In the genomic region with DNA sequence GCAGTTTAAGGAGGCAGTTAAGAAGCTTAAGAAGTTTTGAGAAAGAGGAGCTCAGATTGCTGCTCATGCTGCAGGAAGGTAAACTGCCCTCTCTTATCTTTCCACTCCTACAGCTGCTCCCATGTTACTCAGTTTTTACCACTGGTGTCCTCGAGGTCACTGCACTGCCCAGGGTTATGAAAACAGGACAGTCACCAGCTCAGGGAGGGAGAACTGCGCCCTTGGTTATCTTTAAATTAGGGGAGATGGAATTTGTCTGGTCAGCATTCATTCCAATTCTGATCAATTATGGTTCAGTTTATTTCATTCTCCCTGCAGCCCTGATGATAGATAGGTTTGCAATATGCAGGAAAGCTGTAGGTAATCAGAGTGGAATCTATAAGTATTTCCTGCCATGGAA, we compare ENCODE assay signal across 27 cellular contexts.
"Had no signal": no experiment of that assay in that cellular context is flagged by ENCODE, and none has a peak within 500 bp of the region (broad histone marks: within the 10 kb centered on the region; RNA-seq: fewer than 3 reads in every experiment).

No MANE protein-coding gene starts in this region.

- H3K27ac ChIP-seq: RWPE1, SJSA1, VCaP had no signal

- H3K27me3 ChIP-seq: MG63, SJSA1 had no signal

- H3K9me3 ChIP-seq: MG63, SJSA1 had no signal

- H3K4me3 ChIP-seq: MG63, SJSA1 had no signal

- H3K36me3 ChIP-seq: MG63, SJSA1 had no signal

- ATAC-seq: activated T-cell treated with anti-CD3 and anti-CD28 coated beads, Interleukin-2, amount 50 U/mL, for 4 hours; Panc1; T-cell had no signal

- DNase-seq: activated CD4-positive, alpha-beta memory T cell treated with anti-CD3 and anti-CD28 coated beads for 36 hours; activated CD4-positive, alpha-beta T cell treated with anti-CD3 and anti-CD28 coated beads, Interleukin-2, amount 10 ng/mL, durations not matched to agents 7 days and 5 days; activated CD4-positive, CD25-positive, alpha-beta regulatory T cell; activated CD8-positive, alpha-beta memory T cell treated with anti-CD3 and anti-CD28 coated beads for 24 hours; activated gamma-delta T cell treated with Interleukin-2 at 50 U/mL for 16 hours; activated naive CD4-positive, alpha-beta T cell treated with anti-CD3 and anti-CD28 coated beads, Interleukin-2, amount 10 ng/mL, durations not matched to agents 7 days and 5 days; activated naive CD8-positive, alpha-beta T cell treated with anti-CD3 and anti-CD28 coated beads for 36 hours; activated T-cell treated with anti-CD3 and anti-CD28 coated beads, Interleukin-2, amount 50 U/mL, for 4 hours; anterior cingulate cortex; caudate nucleus; MG63; MV-4-11; NCI-H1105; NCI-H1436; NCI-H1694 treated with DMSO at 0.1 percent for 48 hours; NCI-H2029 treated with DMSO at 0.1 percent for 48 hours; NCI-H510A treated with DMSO at 0.1 percent for 48 hours; NCI-H69; NK-92 treated with Interleukin-12 subunit alpha and Interleukin-12 subunit beta, amount 100 ng/mL, for 24 hours; OCI-M1; Right ventricle myocardium superior; T-cell; T-helper 2 cell had no signal
